In the genomic region with DNA sequence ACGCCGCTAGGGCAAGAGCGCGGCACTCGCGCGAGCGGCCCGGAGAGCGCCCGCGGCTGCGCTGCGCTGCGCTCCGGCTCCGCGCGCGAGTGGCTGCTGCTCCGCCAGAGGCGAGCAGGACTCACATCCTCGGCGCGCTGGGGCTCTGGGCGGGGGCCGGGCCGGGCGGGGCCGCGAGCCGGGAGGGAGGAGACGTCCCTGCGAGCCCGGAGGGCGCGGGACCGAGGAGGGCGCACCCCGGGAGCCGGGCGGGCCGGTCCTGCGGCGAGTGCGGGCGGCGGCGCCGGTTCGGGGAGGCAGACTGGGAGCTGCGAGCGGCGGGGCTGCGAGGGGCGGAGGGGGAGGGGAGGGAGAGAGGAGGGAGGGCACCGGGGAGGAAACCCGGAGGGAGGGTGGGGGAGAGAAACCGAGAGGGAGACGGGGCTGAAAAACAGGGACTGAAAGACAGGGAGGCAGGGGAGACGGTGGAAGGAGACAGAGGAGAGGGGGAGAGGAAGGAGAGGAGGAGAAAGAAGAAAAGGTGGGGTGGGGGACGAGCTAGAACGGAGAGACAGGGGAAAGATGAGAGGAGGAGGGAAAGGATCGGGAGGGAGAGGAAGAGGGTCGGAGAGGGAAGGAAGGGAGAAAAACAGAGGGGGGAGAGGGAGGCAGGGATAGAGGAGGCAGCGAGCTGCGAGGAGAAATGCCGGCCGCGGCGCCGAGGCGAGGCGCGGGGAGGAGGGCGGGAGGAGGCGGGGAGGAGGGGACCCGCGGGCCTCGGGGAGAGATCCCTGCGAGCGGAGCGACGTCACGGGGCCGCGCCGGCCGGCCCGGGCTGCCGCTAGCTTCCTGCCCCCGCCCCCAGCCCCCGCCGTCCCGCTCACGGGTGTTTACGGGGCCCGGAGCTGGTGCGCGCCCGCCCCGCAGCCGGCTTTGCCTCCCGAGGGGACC, we compare ENCODE assay signal across 9 cellular contexts. TPM values are rescaled to one million over a fixed set of nuclear protein-coding genes. Genes with fewer than 3 reads are reported as not detected.
DNase-seq lines count a peak whose midpoint lies in the region; ATAC-seq, FAIRE-seq and TF ChIP-seq lines count a peak whose summit lies in the region.
"Had no signal": no experiment of that assay in that cellular context is flagged by ENCODE, and none has a peak within 500 bp of the region (broad histone marks: within the 10 kb centered on the region; RNA-seq: fewer than 3 reads in every experiment).

TSS of gene CAMK2N1 (minus strand) at position 684 of the 930 bp plus-strand sequence. CDS start 831 bp downstream, outside the sequence.

- intact Hi-C loops in heart left ventricle (cut with DNase I): loop anchor here in 1 of 10 donors (2.0 kb wide), 1 partner anchor 123 kb away; no protein-coding TSS in a partner anchor

- H3K9me2 ChIP-seq in SK-N-SH (no peaks in the 10 kb centered on the region), MM.1S (replicated peaks; ENCODE audit: insufficient read depth, low read length) (no peaks in the 10 kb centered on the region)

- TF ChIP-seq CTCF in SK-N-SH (IDR thresholded peaks at IDR 0.05) (no peak), heart left ventricle (IDR thresholded peaks at IDR 0.05) (no peak), osteocyte (IDR thresholded peaks at IDR 0.05) (no peak), MM.1S (IDR thresholded peaks at IDR 0.05; ENCODE audit: low read length) (no peak)

- no peaks in the 10 kb centered on the region for H3K36me3 ChIP-seq in SK-N-SH (replicated peaks in 1 of 2; ENCODE audit: control insufficient read depth in 1 of 2, insufficient read depth in 2 of 2, low read length in 1 of 2)
- peaks cover 0 to 3% (median 0%) of the 10 kb centered on the region in 9 donors for H3K36me3 ChIP-seq in heart left ventricle
- H3K36me3 ChIP-seq in MM.1S (replicated peaks; ENCODE audit: insufficient read depth, low read length): no peaks in the 10 kb centered on the region
- H3K36me3 ChIP-seq: neutrophil had no signal

- H3K4me3 ChIP-seq in SK-N-SH (ENCODE audit: low read depth in 2 of 2, low read length in 1 of 2): peak within 1 kb of the TSS; percentile 68 to 74
- peak within 1 kb of the TSS; percentile 52 to 70 (median 62) for H3K4me3 ChIP-seq in heart left ventricle
- H3K4me3 ChIP-seq in MM.1S (ENCODE audit: low read length): no peak within 1 kb of the TSS

- POLR2A ChIA-PET in SK-N-SH (lab: Yijun Ruan, JAX): interaction anchor here (0.6 to 1.5 kb wide), 8 partner anchors 8 to 511 kb away, joined by 3 to 5 read pairs (median 4); partner anchors contain the start of gene MUL1

- peak; percentile 44 to 85 (median 74) for ATAC-seq in heart left ventricle

- FAIRE-seq in urothelium cell line (lab: Jason Lieb, UNC): no peak

- H3K27me3 Mint-ChIP-seq in osteocyte (ENCODE audit: unreplicated experiment): peaks cover 16% of the 10 kb centered on the region

- H3K27ac ChIP-seq in SK-N-SH (ENCODE audit: low read depth in 2 of 2, low read length in 1 of 2): peak within 1 kb of the TSS; percentile 56 to 88
- peak within 1 kb of the TSS; percentile 52 to 92 (median 82) for H3K27ac ChIP-seq in heart left ventricle
- no peak within 1 kb of the TSS for H3K27ac ChIP-seq in MM.1S (ENCODE audit: low read length)
- H3K27ac ChIP-seq: neutrophil had no signal

- H2AFZ ChIP-seq in SK-N-SH (ENCODE audit: low read depth) (peak within 1 kb of the TSS; percentile 76; the same call in 1 of the 2 replicates), MM.1S (ENCODE audit: low read length) (no peak within 1 kb of the TSS)

- peak within 1 kb of the TSS; percentile 99 for H3K4me2 ChIP-seq in SK-N-SH
- H3K4me2 ChIP-seq in MM.1S (ENCODE audit: low read depth, low read length): no peak within 1 kb of the TSS

- H3K4me1 ChIP-seq in SK-N-SH (ENCODE audit: control insufficient read depth in 1 of 2, insufficient read depth in 2 of 2, low read depth in 1 of 2, low read length in 1 of 2): peaks cover 0 to 25% of the 10 kb centered on the region in 2 experiments; a peak in 2 of 4 replicates
- H3K4me1 ChIP-seq in heart left ventricle: peaks cover 0 to 38% (median 16%) of the 10 kb centered on the region in 12 donors
- no peaks in the 10 kb centered on the region for H3K4me1 ChIP-seq in MM.1S (ENCODE audit: low read length)

- H3K79me2 ChIP-seq in SK-N-SH (ENCODE audit: insufficient read depth) (peaks cover 8% of the 10 kb centered on the region; the same call in 1 of the 2 replicates), MM.1S (ENCODE audit: low read length) (no peaks in the 10 kb centered on the region)

- TF ChIP-seq RAD21 in SK-N-SH (IDR thresholded peaks at IDR 0.05; ENCODE audit: low read length): no peak

- H3K36me3 Mint-ChIP-seq in osteocyte (ENCODE audit: unreplicated experiment): no peaks in the 10 kb centered on the region

- TF ChIP-seq EP300 in SK-N-SH (IDR thresholded peaks at IDR 0.05; ENCODE audit: borderline replicate concordance in 1 of 2, low read depth in 1 of 2, low read length in 1 of 2): no peak

- H3K27ac Mint-ChIP-seq in osteocyte (ENCODE audit: unreplicated experiment): peak within 1 kb of the TSS; percentile 87

- H3K9me3 ChIP-seq in SK-N-SH (no peaks in the 10 kb centered on the region), heart left ventricle (no peaks in the 10 kb centered on the region), MM.1S (replicated peaks; ENCODE audit: insufficient read depth, low read length) (no peaks in the 10 kb centered on the region)
- H3K9me3 ChIP-seq: neutrophil had no signal

- TF ChIP-seq POLR2A in heart left ventricle (IDR thresholded peaks at IDR 0.05): peak in 1 of 2 donors; percentile 14

- 2% methylated on average over 28 of the region's 104 CpGs for WGBS in SK-N-SH (ENCODE audit: low lambda C conversion rate)
- WGBS in heart left ventricle, 4 donors: 1% methylated on average over 68 to 104 of the region's 104 CpGs

- peaks cover 24% of the 10 kb centered on the region for H3K4me1 Mint-ChIP-seq in osteocyte (ENCODE audit: unreplicated experiment)

- CTCF ChIA-PET in SK-N-SH (lab: Yijun Ruan, JAX): interaction anchor here (1.2 to 14.4 kb wide), 8 partner anchors 9 to 273 kb away, joined by 4 to 286 read pairs (median 24); no protein-coding TSS in a partner anchor

- H3K9me3 Mint-ChIP-seq in osteocyte (ENCODE audit: unreplicated experiment): no peaks in the 10 kb centered on the region

- H3F3A ChIP-seq in SK-N-SH (replicated peaks; ENCODE audit: insufficient read depth) (no peaks in the 10 kb centered on the region), MM.1S (ENCODE audit: insufficient read depth, low read length) (no peaks in the 10 kb centered on the region)

- H3K9ac ChIP-seq in SK-N-SH (peak within 1 kb of the TSS; percentile 76), MM.1S (ENCODE audit: low read length) (no peak within 1 kb of the TSS)

- no peaks in the 10 kb centered on the region for H4K20me1 ChIP-seq in SK-N-SH (ENCODE audit: insufficient read depth)
- no peaks in the 10 kb centered on the region for H4K20me1 ChIP-seq in MM.1S (ENCODE audit: insufficient read depth, low read length)

- H3K4me3 Mint-ChIP-seq in osteocyte (ENCODE audit: unreplicated experiment): peak within 1 kb of the TSS; percentile 91

- H3K27me3 ChIP-seq in SK-N-SH (ENCODE audit: insufficient read depth) (0 out of 2 replicates have a peak, but pooled peaks cover 3% of the 10 kb centered on the region), heart left ventricle (peaks cover 14 to 70% (median 46%) of the 10 kb centered on the region in 9 donors), MM.1S (replicated peaks; ENCODE audit: insufficient read depth, low read length) (peaks cover 92% of the 10 kb centered on the region)

- DNase-seq in NCI-H2081 (lab: John Stamatoyannopoulos, UW): peak; percentile 42 to 46
- no peak for DNase-seq in NCI-H2081 treated with DMSO at 0.1 percent for 48 hours (lab: John Stamatoyannopoulos, UW)
- peak; percentile 89 for DNase-seq in SK-N-SH
- peak; percentile 73 for DNase-seq in amniotic epithelial cell (ENCODE audit: low read depth)
- DNase-seq in heart left ventricle: peak; percentile 77 to 87 (median 83)
- no peak for DNase-seq in osteocyte (ENCODE audit: extremely low spot score, unreplicated experiment)
- DNase-seq in urothelium cell line (ENCODE audit: low spot score): peak; percentile 87
- DNase-seq in MM.1S: no peak

TF ChIP-seq in SK-N-SH, 30 proteins besides CTCF, POLR2A, EP300 and RAD21:
- TF ChIP-seq FOXJ3 (CRISPR knock-in tag; IDR thresholded peaks at IDR 0.05) (no peak), YY1 (IDR thresholded peaks at IDR 0.05; ENCODE audit: low read depth) (no peak), MXI1 (IDR thresholded peaks at IDR 0.05; ENCODE audit: low read depth, low read length) (peak; percentile 23; the same call in 1 of the 2 replicates)

RNA-seq across cellular contexts. Expression of gene CAMK2N1, which starts in this region (rescaled TPM):
- 2.8 and 5.3 TPM in 2 replicates for polyA plus RNA-seq in SK-N-SH (2012; rRNA removed)
- 8.4 and 9.9 TPM in 2 replicates for polyA plus RNA-seq in SK-N-SH (2012; cell fraction: cytosol; rRNA removed)
- 1.3 and 1.6 TPM in 2 replicates for polyA plus RNA-seq in SK-N-SH (2012; cell fraction: nucleus; rRNA removed)
- total RNA-seq in heart left ventricle: 10 to 100 TPM in 1 of 9 donors, 1 to 10 TPM in 8; 4.2 to 10.0 (median 7.3) TPM
- 1 to 10 TPM; 3.8 to 5.7 TPM for polyA plus RNA-seq in heart left ventricle
- 26.8 and 30.0 TPM in 2 replicates for total RNA-seq in osteocyte

Comparison
In these comparisons a context has a peak if more than half of its experiments do, and no peak if none do; other contexts are left out.
1. DNase-seq: peak in NCI-H2081 (2 of 2), SK-N-SH (single experiment), amniotic epithelial cell (single experiment), heart left ventricle (5 of 5) and urothelium cell line (single experiment); none in NCI-H2081 treated with DMSO at 0.1 percent for 48 hours (single experiment), osteocyte (single experiment) and MM.1S (single experiment).